ENCODE assay signal across 24 cellular contexts in the genomic region with DNA sequence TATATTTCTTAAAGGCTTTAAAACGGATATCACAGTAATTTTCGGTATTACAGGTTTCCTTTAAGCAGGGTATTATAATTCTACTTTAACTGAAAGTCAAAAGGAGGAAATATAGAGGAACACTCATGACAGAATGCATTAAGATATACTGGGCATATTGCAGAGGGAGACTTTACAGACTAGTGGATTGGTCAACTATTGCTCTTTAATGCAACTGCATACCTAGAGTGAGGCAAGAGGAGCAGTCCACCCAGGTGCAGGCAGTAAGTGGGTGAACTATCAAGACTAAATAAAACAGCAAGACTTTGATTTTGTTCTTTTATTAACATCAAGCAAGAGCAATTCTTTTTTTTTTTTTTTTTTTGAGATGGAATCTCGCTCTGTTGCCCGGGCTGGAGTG.
"Had no signal": no experiment of that assay in that cellular context is flagged by ENCODE, and none has a peak within 500 bp of the region (broad histone marks: within the 10 kb centered on the region; RNA-seq: fewer than 3 reads in every experiment).

No MANE protein-coding gene starts in this region.

- H3K9me3 Mint-ChIP-seq: activated naive CD8-positive, alpha-beta T cell treated with anti-CD3 and anti-CD28 coated beads, Interleukin-2, amount 10 ng/mL, durations not matched to agents 7 days and 5 days; activated T-cell treated with anti-CD3 and anti-CD28 coated beads, Interleukin-2, amount 50 U/mL, for 4 hours; activated T-helper 2 cell treated with anti-CD3 and anti-CD28 coated beads, Interferon-gamma antibody, Interleukin-2, Interleukin-4, amounts not matched to agents 10 μg/mL and 5 μg/mL and 100 μg/mL, durations not matched to agents 14 hours and 24 hours and 36 hours; stimulated activated naive B cell treated with anti-CD40 and anti-IgM and Interleukin-4, amounts not matched to agents 10 μg/mL and 1 μg/mL and 100 μg/mL, for 72 hours; T-helper 1 cell treated with Interleukin-12 subunit alpha and Interleukin-12 subunit beta and Interleukin-4 antibody, amounts not matched to agents 30 μg/mL and 1 μg/mL, for 36 hours had no signal

- H3K36me3 ChIP-seq: breast epithelium, colonic mucosa, esophagus muscularis mucosa, gastrocnemius medialis, transverse colon, uterus had no signal

- H3K27me3 ChIP-seq: breast epithelium, colonic mucosa, dorsolateral prefrontal cortex, esophagus muscularis mucosa, gastrocnemius medialis, transverse colon, uterus had no signal

- ATAC-seq: activated T-cell treated with anti-CD3 and anti-CD28 coated beads, Interleukin-2, amount 50 U/mL, for 4 hours; gastrocnemius medialis; sciatic nerve; stimulated activated naive B cell treated with anti-CD40 and anti-IgM and Interleukin-4, amounts not matched to agents 10 μg/mL and 1 μg/mL and 100 μg/mL, for 72 hours had no signal

- H3K27ac ChIP-seq: breast epithelium, colonic mucosa, dorsolateral prefrontal cortex, esophagus muscularis mucosa, gastrocnemius medialis, transverse colon, uterus had no signal

- H3K27me3 Mint-ChIP-seq: activated naive CD8-positive, alpha-beta T cell treated with anti-CD3 and anti-CD28 coated beads, Interleukin-2, amount 10 ng/mL, durations not matched to agents 7 days and 5 days; stimulated activated naive B cell treated with anti-CD40 and anti-IgM and Interleukin-4, amounts not matched to agents 10 μg/mL and 1 μg/mL and 100 μg/mL, for 72 hours had no signal

- H3K4me3 ChIP-seq: breast epithelium, colonic mucosa, dorsolateral prefrontal cortex, esophagus muscularis mucosa, gastrocnemius medialis, transverse colon, uterus had no signal

- H3K9me3 ChIP-seq: breast epithelium, colonic mucosa, esophagus muscularis mucosa, gastrocnemius medialis, transverse colon, uterus had no signal

- DNase-seq: activated CD4-positive, alpha-beta T cell treated with anti-CD3 and anti-CD28 coated beads for 1 hour; activated CD8-positive, alpha-beta memory T cell treated with anti-CD3 and anti-CD28 coated beads for 24 hours; activated CD8-positive, alpha-beta memory T cell treated with anti-CD3 and anti-CD28 coated beads, Interleukin-2, amount 50 U/mL, for 4 hours; activated naive CD4-positive, alpha-beta T cell; activated naive CD8-positive, alpha-beta T cell treated with anti-CD3 and anti-CD28 coated beads, Interleukin-2, amount 10 ng/mL, durations not matched to agents 7 days and 5 days; activated T-cell treated with anti-CD3 and anti-CD28 coated beads, Interleukin-2, amount 50 U/mL, for 4 hours; amniotic stem cell; colonic mucosa; dorsolateral prefrontal cortex; gastrocnemius medialis; head of caudate nucleus; hypothalamus; mesenchymal stem cell; small intestine; stimulated activated CD4-positive, alpha-beta T cell treated with anti-CD3 and anti-CD28 coated beads, Interleukin-2, amount 100 ng/mL, for 24 hours; stimulated activated naive B cell treated with anti-CD40 and anti-IgM and Interleukin-4, amounts not matched to agents 10 μg/mL and 1 μg/mL and 100 μg/mL, for 72 hours; transverse colon; uterus had no signal

- H3K4me1 ChIP-seq: breast epithelium, uterus had no signal

- H3K27ac Mint-ChIP-seq: activated naive CD8-positive, alpha-beta T cell treated with anti-CD3 and anti-CD28 coated beads, Interleukin-2, amount 10 ng/mL, durations not matched to agents 7 days and 5 days; activated T-helper 2 cell treated with anti-CD3 and anti-CD28 coated beads, Interferon-gamma antibody, Interleukin-2, Interleukin-4, amounts not matched to agents 10 μg/mL and 5 μg/mL and 100 μg/mL, durations not matched to agents 14 hours and 24 hours and 36 hours; stimulated activated naive B cell treated with anti-CD40 and anti-IgM and Interleukin-4, amounts not matched to agents 10 μg/mL and 1 μg/mL and 100 μg/mL, for 72 hours; T-helper 1 cell treated with Interleukin-12 subunit alpha and Interleukin-12 subunit beta and Interleukin-4 antibody, amounts not matched to agents 30 μg/mL and 1 μg/mL, for 36 hours had no signal

- H3K4me3 Mint-ChIP-seq: activated naive CD8-positive, alpha-beta T cell treated with anti-CD3 and anti-CD28 coated beads, Interleukin-2, amount 10 ng/mL, durations not matched to agents 7 days and 5 days; activated T-cell treated with anti-CD3 and anti-CD28 coated beads, Interleukin-2, amount 50 U/mL, for 4 hours; stimulated activated naive B cell treated with anti-CD40 and anti-IgM and Interleukin-4, amounts not matched to agents 10 μg/mL and 1 μg/mL and 100 μg/mL, for 72 hours; T-helper 1 cell treated with Interleukin-12 subunit alpha and Interleukin-12 subunit beta and Interleukin-4 antibody, amounts not matched to agents 30 μg/mL and 1 μg/mL, for 36 hours had no signal

- FAIRE-seq: islet of Langerhans, small intestine had no signal
